ENCODE assay signal across 1 cellular context in the genomic region with DNA sequence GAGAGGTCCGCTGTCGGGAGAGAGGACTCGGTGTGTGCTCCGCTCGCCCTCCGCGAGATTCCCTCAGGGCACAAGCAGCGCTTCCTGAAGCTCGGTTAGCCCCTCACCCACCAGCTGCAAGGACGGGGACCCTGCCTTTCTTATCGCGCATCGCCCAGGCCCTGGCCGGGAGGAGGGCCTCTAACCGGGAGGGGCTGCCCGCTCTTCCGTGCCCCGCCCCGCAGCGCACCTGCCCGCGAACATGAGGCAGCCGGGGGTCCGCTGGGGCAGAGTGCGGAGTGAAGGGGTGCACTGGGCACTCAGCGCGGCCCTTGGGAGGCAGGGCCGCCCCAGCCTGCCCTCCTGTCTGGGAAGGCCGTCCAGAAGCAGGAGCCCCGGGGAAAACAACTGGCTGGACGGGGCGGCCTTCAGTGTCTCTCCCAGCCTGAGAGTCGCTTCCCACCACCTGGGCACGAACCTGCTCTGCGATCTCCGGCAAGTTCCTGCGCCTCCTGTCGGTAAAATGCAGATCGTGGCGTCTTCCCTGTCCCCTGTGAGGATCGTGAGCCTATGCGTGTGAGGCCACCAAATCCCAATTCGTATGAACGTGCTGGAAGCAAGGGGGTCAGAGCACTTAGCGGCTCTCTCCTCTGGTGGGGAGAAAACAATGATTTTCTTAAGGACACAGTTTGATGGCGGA.
TF ChIP-seq lines count a peak whose summit lies in the region.

No MANE protein-coding gene starts in this region.

TF ChIP-seq in A549, 52 proteins besides CTCF, POLR2A, EP300 and RAD21 (continued from another document):
- TF ChIP-seq SMC3 (IDR thresholded peaks at IDR 0.05) = peak; percentile 37
- TF ChIP-seq, protein P1, sequence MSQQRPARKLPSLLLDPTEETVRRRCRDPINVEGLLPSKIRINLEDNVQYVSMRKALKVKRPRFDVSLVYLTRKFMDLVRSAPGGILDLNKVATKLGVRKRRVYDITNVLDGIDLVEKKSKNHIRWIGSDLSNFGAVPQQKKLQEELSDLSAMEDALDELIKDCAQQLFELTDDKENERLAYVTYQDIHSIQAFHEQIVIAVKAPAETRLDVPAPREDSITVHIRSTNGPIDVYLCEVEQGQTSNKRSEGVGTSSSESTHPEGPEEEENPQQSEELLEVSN (IDR thresholded peaks at IDR 0.05; ENCODE audit: borderline replicate concordance, low read depth) = peak; percentile 22; the same call in 1 of the 2 replicates
